Comparison of ENCODE assay signal across 10 cellular contexts in the genomic region with DNA sequence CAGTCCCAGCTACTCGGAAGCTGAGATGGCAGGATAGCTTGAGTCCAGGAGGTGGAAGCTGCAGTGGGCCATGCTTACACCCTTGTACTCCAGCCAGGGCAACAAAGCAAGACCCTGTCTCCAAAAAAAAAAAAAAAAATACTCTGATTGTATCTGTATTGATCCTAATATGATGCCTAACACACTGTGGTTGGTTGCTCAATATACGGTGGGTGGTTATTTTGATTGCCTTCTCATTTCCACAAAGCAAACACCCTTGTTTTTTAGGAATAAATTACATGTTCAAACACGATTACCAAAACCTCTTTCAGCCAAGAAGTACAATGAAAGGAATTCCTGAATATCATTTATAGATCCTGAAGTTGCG. TPM values are rescaled to one million over a fixed set of nuclear protein-coding genes. Genes with fewer than 3 reads are reported as not detected.
DNase-seq lines count a peak whose midpoint lies in the region; ATAC-seq and TF ChIP-seq lines count a peak whose summit lies in the region.
"Had no signal": no experiment of that assay in that cellular context is flagged by ENCODE, and none has a peak within 500 bp of the region (broad histone marks: within the 10 kb centered on the region; RNA-seq: fewer than 3 reads in every experiment).

No MANE protein-coding gene starts in this region.

- CTCF ChIA-PET in WTC11 (lab: Charles Lee), result no interaction called here

- ATAC-seq in WTC11 (no peak), GM21528 (IDR thresholded peaks at IDR 0.05; ENCODE audit: low FRiP score, unreplicated experiment) (no peak)

- H3K4me1 Mint-ChIP-seq in WTC11, result peaks cover 43% of the 10 kb centered on the region

- H3K9me3 ChIP-seq in GM23248 (ENCODE audit: low read depth) (no peaks in the 10 kb centered on the region), skeletal muscle satellite cell (replicated peaks; ENCODE audit: low read length) (no peaks in the 10 kb centered on the region)

- peaks cover 43% of the 10 kb centered on the region for H3K27me3 Mint-ChIP-seq in WTC11 (ENCODE audit: low read depth)

- H3K27ac ChIP-seq in GM23248, result no peak overlapping the region

- H3K9me2 ChIP-seq in GM23248 (ENCODE audit: insufficient read depth), result no peaks in the 10 kb centered on the region

- no peaks in the 10 kb centered on the region for H3K27me3 ChIP-seq in GM23248 (replicated peaks; ENCODE audit: insufficient read depth)
- no peaks in the 10 kb centered on the region for H3K27me3 ChIP-seq in skeletal muscle satellite cell (ENCODE audit: control insufficient read depth, insufficient read depth, low read length)

- DNase-seq in GM23248, result no peak
- DNase-seq in WTC11 (ENCODE audit: low spot score), result no peak
- no peak for DNase-seq in fibroblast of the aortic adventitia (ENCODE audit: low read depth)
- no peak for DNase-seq in Ammon's horn (ENCODE audit: low spot score)
- no peak for DNase-seq in medulla oblongata (ENCODE audit: extremely low spot score)
- DNase-seq: activated naive CD4-positive, alpha-beta T cell treated with Interleukin-2 at 50 U/mL for 16 hours; mesendoderm; OCI-M1 had no signal

- H3K4me3 ChIP-seq in GM23248 (peak overlapping the region; percentile 87), fibroblast of the aortic adventitia (ENCODE audit: low read depth, low read length) (peak overlapping the region; percentile 82), skeletal muscle satellite cell (ENCODE audit: low read length) (peak overlapping the region; percentile 99)

- H3K4me1 ChIP-seq in GM23248 (ENCODE audit: insufficient read depth) (peaks cover 31% of the 10 kb centered on the region), skeletal muscle satellite cell (ENCODE audit: control insufficient read depth, insufficient read depth, low read length) (peaks cover 34% of the 10 kb centered on the region)

- in situ Hi-C loops in GM23248 (cut with MboI), result no loop called here

- H3K9ac ChIP-seq in GM23248 (peak overlapping the region; percentile 83), skeletal muscle satellite cell (ENCODE audit: low read depth, low read length) (peak overlapping the region; percentile 91)

- POLR2A ChIA-PET in WTC11 (lab: Charles Lee), result no interaction called here

- H3K4me2 ChIP-seq in GM23248 (ENCODE audit: unreplicated experiment) (peak overlapping the region; percentile 92), skeletal muscle satellite cell (ENCODE audit: low read length) (peak overlapping the region; percentile 97)

- TF ChIP-seq CTCF in WTC11 (IDR thresholded peaks at IDR 0.05), result no peak
- no peak for TF ChIP-seq CTCF in fibroblast of the aortic adventitia (IDR thresholded peaks at IDR 0.05; ENCODE audit: insufficient read depth, low read length)

- peaks cover 41% of the 10 kb centered on the region for H4K20me1 ChIP-seq in GM23248 (ENCODE audit: insufficient read depth)

- H3K4me3 Mint-ChIP-seq in WTC11, result peak overlapping the region; percentile 80

- H3K36me3 Mint-ChIP-seq in WTC11, result no peaks in the 10 kb centered on the region

- H3K79me2 ChIP-seq in GM23248 (ENCODE audit: insufficient read depth), result peaks cover 75% of the 10 kb centered on the region

- H3K27ac Mint-ChIP-seq in WTC11, result no peak overlapping the region

- 53 to 55% methylated on average over 4 of the region's 4 CpGs for WGBS in GM23248 (ENCODE audit: low coverage in 1 of 2, low lambda C conversion rate in 2 of 2, missing lambda C conversion rate in 2 of 2), 2 experiments

- H2AFZ ChIP-seq in GM23248, result no peak overlapping the region

- no peaks in the 10 kb centered on the region for H3K9me3 Mint-ChIP-seq in WTC11

- H3K36me3 ChIP-seq in GM23248 (ENCODE audit: low read depth) (0 out of 2 replicates have a peak, but pooled peaks cover 2% of the 10 kb centered on the region), skeletal muscle satellite cell (ENCODE audit: insufficient read depth, low read length) (no peaks in the 10 kb centered on the region)

- peaks cover 18% of the 10 kb centered on the region; the same call in 1 of the 2 replicates for H3F3A ChIP-seq in GM23248 (ENCODE audit: insufficient read depth)

TF ChIP-seq in WTC11, 78 proteins besides CTCF, POLR2A, EP300 and RAD21:
- TF ChIP-seq, protein P1, sequence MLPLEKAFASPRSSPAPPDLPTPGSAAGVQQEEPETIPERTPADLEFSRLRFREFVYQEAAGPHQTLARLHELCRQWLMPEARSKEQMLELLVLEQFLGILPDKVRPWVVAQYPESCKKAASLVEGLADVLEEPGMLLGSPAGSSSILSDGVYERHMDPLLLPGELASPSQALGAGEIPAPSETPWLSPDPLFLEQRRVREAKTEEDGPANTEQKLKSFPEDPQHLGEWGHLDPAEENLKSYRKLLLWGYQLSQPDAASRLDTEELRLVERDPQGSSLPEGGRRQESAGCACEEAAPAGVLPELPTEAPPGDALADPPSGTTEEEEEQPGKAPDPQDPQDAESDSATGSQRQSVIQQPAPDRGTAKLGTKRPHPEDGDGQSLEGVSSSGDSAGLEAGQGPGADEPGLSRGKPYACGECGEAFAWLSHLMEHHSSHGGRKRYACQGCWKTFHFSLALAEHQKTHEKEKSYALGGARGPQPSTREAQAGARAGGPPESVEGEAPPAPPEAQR (CRISPR knock-in tag; IDR thresholded peaks at IDR 0.05), result no peak
- TF ChIP-seq ATF1 (CRISPR knock-in tag; IDR thresholded peaks at IDR 0.05), result no peak

RNA-seq across cellular contexts. Expression of a gene that starts 3.4 kb away (rescaled TPM):
- total RNA-seq in GM23248 (2014; rRNA removed; shearing (Covaris generic)), result 45.4 and 51.8 TPM in 2 replicates
- polyA plus RNA-seq in GM23248 (2016; fragmentation: Nextera tagmentation; extraction: Ambion mirVana), result 17.6 and 17.7 TPM in 2 replicates
- total RNA-seq in WTC11 (2021) (13.7 to 17.7 TPM (median 15.3 TPM) in 3 replicates), fibroblast of the aortic adventitia (ENCODE audit: low replicate concordance) (31.2 and 44.1 TPM in 2 replicates)
- total RNA-seq in skeletal muscle satellite cell (2012; rRNA removed), result 50.7 and 62.3 TPM in 2 replicates
